Comparison of ENCODE assay signal across 23 cellular contexts in genomic region chr1:3130268-3130667, GRCh38.
"Had no signal": no experiment of that assay in that cellular context is flagged by ENCODE, and none has a peak within 500 bp of the region (broad histone marks: within the 10 kb centered on the region; RNA-seq: fewer than 3 reads in every experiment).

No MANE protein-coding gene starts in this region.

- ATAC-seq: activated CD4-positive, CD25-positive, alpha-beta regulatory T cell treated with anti-CD3 and anti-CD28 coated beads, Interleukin-2, amount 50 U/mL, for 24 hours; activated CD8-positive, alpha-beta T cell treated with anti-CD3 and anti-CD28 coated beads for 36 hours; left lobe of liver; lower lobe of right lung; mucosa of descending colon had no signal

- DNase-seq: activated CD4-positive, alpha-beta T cell treated with anti-CD3 and anti-CD28 coated beads, Interleukin-2, amount 10 ng/mL, durations not matched to agents 24 days and 14 days; activated CD8-positive, alpha-beta T cell treated with anti-CD3 and anti-CD28 coated beads for 36 hours; adrenal gland; cerebellar nuclear complex; effector CD4-positive, alpha-beta T cell; erythroblast; foreskin fibroblast; kidney; lower lobe of right lung; mesendoderm; mucosa of descending colon; naive B cell; posterior cingulate gyrus; spleen; stimulated activated CD4-positive, alpha-beta T cell treated with anti-CD3 and anti-CD28 coated beads, Interleukin-4, amount 100 ng/mL, for 1 hour; stimulated activated naive CD4-positive, alpha-beta T cell; thyroid gland had no signal

- H3K9me3 ChIP-seq: adrenal gland, lower lobe of right lung, mucosa of descending colon, spleen, thyroid gland had no signal

- H3K4me1 ChIP-seq: adrenal gland had no signal

- H3K27me3 Mint-ChIP-seq: activated CD4-positive, alpha-beta T cell treated with anti-CD3 and anti-CD28 coated beads, Interleukin-2, amount 10 ng/mL, durations not matched to agents 24 days and 14 days; activated CD8-positive, alpha-beta T cell treated with anti-CD3 and anti-CD28 coated beads for 36 hours; activated naive CD8-positive, alpha-beta T cell had no signal

- H3K4me3 ChIP-seq: adrenal gland, lower lobe of right lung, mucosa of descending colon, spleen, thyroid gland had no signal

- H3K27ac ChIP-seq: adrenal gland, lower lobe of right lung, spleen, VCaP had no signal

- H3K9me3 Mint-ChIP-seq: activated CD4-positive, alpha-beta T cell treated with anti-CD3 and anti-CD28 coated beads, Interleukin-2, amount 10 ng/mL, durations not matched to agents 24 days and 14 days; activated CD8-positive, alpha-beta T cell treated with anti-CD3 and anti-CD28 coated beads for 36 hours; activated T-helper 1 cell treated with anti-CD3 and anti-CD28 coated beads, Interleukin-12 subunit alpha, Interleukin-12 subunit beta, Interleukin-2, Interleukin-4 antibody, amounts not matched to agents 30 ng/mL and 10 ng/mL and 1 ng/mL, durations not matched to agents 14 hours and 24 hours and 36 hours; dendritic cell treated with granulocyte-macrophage colony-stimulating factor and Interleukin-4, amounts not matched to agents 40 ng/mL and 50 ng/mL, for 4 days; naive B cell had no signal

- H3K4me1 Mint-ChIP-seq: activated CD4-positive, alpha-beta T cell treated with anti-CD3 and anti-CD28 coated beads, Interleukin-2, amount 10 ng/mL, durations not matched to agents 24 days and 14 days; naive B cell had no signal

- H3K36me3 ChIP-seq: adrenal gland, lower lobe of right lung, spleen, thyroid gland had no signal

- H3K27ac Mint-ChIP-seq: activated CD4-positive, alpha-beta T cell treated with anti-CD3 and anti-CD28 coated beads, Interleukin-2, amount 10 ng/mL, durations not matched to agents 24 days and 14 days; activated CD8-positive, alpha-beta T cell treated with anti-CD3 and anti-CD28 coated beads for 36 hours; activated naive CD8-positive, alpha-beta T cell; activated T-helper 1 cell treated with anti-CD3 and anti-CD28 coated beads, Interleukin-12 subunit alpha, Interleukin-12 subunit beta, Interleukin-2, Interleukin-4 antibody, amounts not matched to agents 30 ng/mL and 10 ng/mL and 1 ng/mL, durations not matched to agents 14 hours and 24 hours and 36 hours; dendritic cell treated with granulocyte-macrophage colony-stimulating factor and Interleukin-4, amounts not matched to agents 40 ng/mL and 50 ng/mL, for 4 days; naive B cell had no signal

- H3K4me3 Mint-ChIP-seq: activated CD4-positive, alpha-beta T cell treated with anti-CD3 and anti-CD28 coated beads, Interleukin-2, amount 10 ng/mL, durations not matched to agents 24 days and 14 days; activated CD8-positive, alpha-beta T cell treated with anti-CD3 and anti-CD28 coated beads for 36 hours; activated naive CD8-positive, alpha-beta T cell; activated T-helper 1 cell treated with anti-CD3 and anti-CD28 coated beads, Interleukin-12 subunit alpha, Interleukin-12 subunit beta, Interleukin-2, Interleukin-4 antibody, amounts not matched to agents 30 ng/mL and 10 ng/mL and 1 ng/mL, durations not matched to agents 14 hours and 24 hours and 36 hours; dendritic cell treated with granulocyte-macrophage colony-stimulating factor and Interleukin-4, amounts not matched to agents 40 ng/mL and 50 ng/mL, for 4 days; naive B cell had no signal

- H3K36me3 Mint-ChIP-seq: activated naive CD8-positive, alpha-beta T cell; naive B cell had no signal

- H3K27me3 ChIP-seq: adrenal gland, thyroid gland had no signal
